In genomic region chr16:1940273-1941161, GRCh38 we compare ENCODE assay signal across 1 cellular context.
TF ChIP-seq lines count a peak whose summit lies in the region.

No MANE protein-coding gene starts in this region.

TF ChIP-seq in HepG2, 621 proteins besides CTCF, POLR2A, EP300 and RAD21 (continued from another document and continues in another):
- TF ChIP-seq PBX2 (CRISPR knock-in tag; IDR thresholded peaks at IDR 0.05) (no peak), MXD1 (CRISPR knock-in tag; IDR thresholded peaks at IDR 0.05) (peak; percentile 87), RFXANK (CRISPR knock-in tag; IDR thresholded peaks at IDR 0.05) (no peak), ZNF333 (CRISPR knock-in tag; IDR thresholded peaks at IDR 0.05; ENCODE audit: borderline replicate concordance) (peak; percentile 86; the same call in 1 of the 2 replicates), HBP1 (CRISPR knock-in tag; IDR thresholded peaks at IDR 0.05; ENCODE audit: low read depth) (peak; percentile 89), REL (CRISPR knock-in tag; conservative IDR thresholded peaks at IDR 0.05) (peak; percentile 81), SRSF1 (optimal IDR thresholded peaks at IDR 0.05; ENCODE audit: low read depth, low read length) (peak; percentile 85), ZNF567 (CRISPR knock-in tag; IDR thresholded peaks at IDR 0.05; ENCODE audit: borderline replicate concordance) (no peak), TBX2 (CRISPR knock-in tag; IDR thresholded peaks at IDR 0.05; ENCODE audit: borderline replicate concordance) (peak; percentile 79; the same call in 1 of the 2 replicates), GATAD1 (CRISPR knock-in tag; IDR thresholded peaks at IDR 0.05) (0 out of 2 replicates have a peak, but pooled peaks have one; percentile 26), SPEN (CRISPR knock-in tag; IDR thresholded peaks at IDR 0.05; ENCODE audit: low read depth) (peak; percentile 33), POGZ (CRISPR knock-in tag; IDR thresholded peaks at IDR 0.05) (peak; percentile 73; the same call in 1 of the 2 replicates), ZHX1 (CRISPR knock-in tag; IDR thresholded peaks at IDR 0.05; ENCODE audit: low read depth) (no peak), ZNF101 (CRISPR knock-in tag; IDR thresholded peaks at IDR 0.05; ENCODE audit: borderline replicate concordance, low read depth) (no peak; the same call in 1 of the 2 replicates), IRF9 (CRISPR knock-in tag; IDR thresholded peaks at IDR 0.05; ENCODE audit: borderline replicate concordance) (peak; percentile 59; the same call in 1 of the 2 replicates), ZBTB1 (CRISPR knock-in tag; IDR thresholded peaks at IDR 0.05; ENCODE audit: borderline replicate concordance) (no peak), ZMYM2 (CRISPR knock-in tag; IDR thresholded peaks at IDR 0.05) (peak; percentile 51; the same call in 1 of the 2 replicates), IRF2 (CRISPR knock-in tag; IDR thresholded peaks at IDR 0.05) (peak; percentile 78), ETV6 (CRISPR knock-in tag; conservative IDR thresholded peaks at IDR 0.05) (0 out of 2 replicates have a peak, but pooled peaks have one; percentile 31), ZNF350 (CRISPR knock-in tag; IDR thresholded peaks at IDR 0.05; ENCODE audit: borderline replicate concordance, low read depth) (peak; percentile 68; the same call in 1 of the 2 replicates), GATAD2A (CRISPR knock-in tag; IDR thresholded peaks at IDR 0.05) (peak; percentile 78), SIX1 (CRISPR knock-in tag; IDR thresholded peaks at IDR 0.05; ENCODE audit: borderline replicate concordance) (peak; percentile 38; the same call in 1 of the 2 replicates), MTERF4 (CRISPR knock-in tag; IDR thresholded peaks at IDR 0.05) (peak; percentile 54; the same call in 1 of the 2 replicates), HNF4A (CRISPR knock-in tag; IDR thresholded peaks at IDR 0.05) (peak; percentile 97), ZNF326 (CRISPR knock-in tag; IDR thresholded peaks at IDR 0.05; ENCODE audit: borderline replicate concordance) (no peak), TGIF2 (CRISPR knock-in tag; IDR thresholded peaks at IDR 0.05) (peak; percentile 17; the same call in 1 of the 2 replicates), IRF1 (CRISPR knock-in tag; IDR thresholded peaks at IDR 0.05; ENCODE audit: low read depth) (no peak), HOXA7 (CRISPR knock-in tag; IDR thresholded peaks at IDR 0.05) (no peak)
- TF ChIP-seq, protein P1, sequence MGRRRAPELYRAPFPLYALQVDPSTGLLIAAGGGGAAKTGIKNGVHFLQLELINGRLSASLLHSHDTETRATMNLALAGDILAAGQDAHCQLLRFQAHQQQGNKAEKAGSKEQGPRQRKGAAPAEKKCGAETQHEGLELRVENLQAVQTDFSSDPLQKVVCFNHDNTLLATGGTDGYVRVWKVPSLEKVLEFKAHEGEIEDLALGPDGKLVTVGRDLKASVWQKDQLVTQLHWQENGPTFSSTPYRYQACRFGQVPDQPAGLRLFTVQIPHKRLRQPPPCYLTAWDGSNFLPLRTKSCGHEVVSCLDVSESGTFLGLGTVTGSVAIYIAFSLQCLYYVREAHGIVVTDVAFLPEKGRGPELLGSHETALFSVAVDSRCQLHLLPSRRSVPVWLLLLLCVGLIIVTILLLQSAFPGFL (CRISPR knock-in tag; IDR thresholded peaks at IDR 0.05): no peak
- TF ChIP-seq, protein P2, sequence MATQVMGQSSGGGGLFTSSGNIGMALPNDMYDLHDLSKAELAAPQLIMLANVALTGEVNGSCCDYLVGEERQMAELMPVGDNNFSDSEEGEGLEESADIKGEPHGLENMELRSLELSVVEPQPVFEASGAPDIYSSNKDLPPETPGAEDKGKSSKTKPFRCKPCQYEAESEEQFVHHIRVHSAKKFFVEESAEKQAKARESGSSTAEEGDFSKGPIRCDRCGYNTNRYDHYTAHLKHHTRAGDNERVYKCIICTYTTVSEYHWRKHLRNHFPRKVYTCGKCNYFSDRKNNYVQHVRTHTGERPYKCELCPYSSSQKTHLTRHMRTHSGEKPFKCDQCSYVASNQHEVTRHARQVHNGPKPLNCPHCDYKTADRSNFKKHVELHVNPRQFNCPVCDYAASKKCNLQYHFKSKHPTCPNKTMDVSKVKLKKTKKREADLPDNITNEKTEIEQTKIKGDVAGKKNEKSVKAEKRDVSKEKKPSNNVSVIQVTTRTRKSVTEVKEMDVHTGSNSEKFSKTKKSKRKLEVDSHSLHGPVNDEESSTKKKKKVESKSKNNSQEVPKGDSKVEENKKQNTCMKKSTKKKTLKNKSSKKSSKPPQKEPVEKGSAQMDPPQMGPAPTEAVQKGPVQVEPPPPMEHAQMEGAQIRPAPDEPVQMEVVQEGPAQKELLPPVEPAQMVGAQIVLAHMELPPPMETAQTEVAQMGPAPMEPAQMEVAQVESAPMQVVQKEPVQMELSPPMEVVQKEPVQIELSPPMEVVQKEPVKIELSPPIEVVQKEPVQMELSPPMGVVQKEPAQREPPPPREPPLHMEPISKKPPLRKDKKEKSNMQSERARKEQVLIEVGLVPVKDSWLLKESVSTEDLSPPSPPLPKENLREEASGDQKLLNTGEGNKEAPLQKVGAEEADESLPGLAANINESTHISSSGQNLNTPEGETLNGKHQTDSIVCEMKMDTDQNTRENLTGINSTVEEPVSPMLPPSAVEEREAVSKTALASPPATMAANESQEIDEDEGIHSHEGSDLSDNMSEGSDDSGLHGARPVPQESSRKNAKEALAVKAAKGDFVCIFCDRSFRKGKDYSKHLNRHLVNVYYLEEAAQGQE (IDR thresholded peaks at IDR 0.05; ENCODE audit: borderline replicate concordance in 1 of 2, low read depth in 1 of 2, low read length in 2 of 2): peak in 1 of 2 experiments; percentile 72; a peak in 2 of 4 replicates
- TF ChIP-seq, protein P3, sequence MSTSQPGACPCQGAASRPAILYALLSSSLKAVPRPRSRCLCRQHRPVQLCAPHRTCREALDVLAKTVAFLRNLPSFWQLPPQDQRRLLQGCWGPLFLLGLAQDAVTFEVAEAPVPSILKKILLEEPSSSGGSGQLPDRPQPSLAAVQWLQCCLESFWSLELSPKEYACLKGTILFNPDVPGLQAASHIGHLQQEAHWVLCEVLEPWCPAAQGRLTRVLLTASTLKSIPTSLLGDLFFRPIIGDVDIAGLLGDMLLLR (CRISPR knock-in tag; IDR thresholded peaks at IDR 0.05): peak; percentile 93
- TF ChIP-seq, protein P4, sequence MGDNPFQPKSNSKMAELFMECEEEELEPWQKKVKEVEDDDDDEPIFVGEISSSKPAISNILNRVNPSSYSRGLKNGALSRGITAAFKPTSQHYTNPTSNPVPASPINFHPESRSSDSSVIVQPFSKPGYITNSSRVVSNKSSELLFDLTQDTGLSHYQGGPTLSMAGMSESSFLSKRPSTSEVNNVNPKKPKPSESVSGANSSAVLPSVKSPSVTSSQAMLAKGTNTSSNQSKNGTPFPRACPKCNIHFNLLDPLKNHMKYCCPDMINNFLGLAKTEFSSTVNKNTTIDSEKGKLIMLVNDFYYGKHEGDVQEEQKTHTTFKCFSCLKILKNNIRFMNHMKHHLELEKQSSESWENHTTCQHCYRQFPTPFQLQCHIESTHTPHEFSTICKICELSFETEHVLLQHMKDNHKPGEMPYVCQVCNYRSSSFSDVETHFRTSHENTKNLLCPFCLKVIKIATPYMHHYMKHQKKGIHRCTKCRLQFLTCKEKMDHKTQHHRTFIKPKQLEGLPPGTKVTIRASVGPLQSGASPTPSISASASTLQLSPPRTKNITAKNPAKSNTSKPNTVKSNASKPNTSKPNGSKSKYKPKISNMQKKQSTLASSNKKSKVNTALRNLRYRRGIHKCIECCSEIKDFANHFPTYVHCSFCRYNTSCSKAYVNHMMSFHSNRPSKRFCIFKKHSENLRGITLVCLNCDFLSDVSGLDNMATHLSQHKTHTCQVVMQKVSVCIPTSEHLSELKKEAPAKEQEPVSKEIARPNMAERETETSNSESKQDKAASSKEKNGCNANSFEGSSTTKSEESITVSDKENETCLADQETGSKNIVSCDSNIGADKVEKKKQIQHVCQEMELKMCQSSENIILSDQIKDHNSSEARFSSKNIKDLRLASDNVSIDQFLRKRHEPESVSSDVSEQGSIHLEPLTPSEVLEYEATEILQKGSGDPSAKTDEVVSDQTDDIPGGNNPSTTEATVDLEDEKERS (CRISPR knock-in tag; IDR thresholded peaks at IDR 0.05): peak; percentile 91
- TF ChIP-seq, protein P5, sequence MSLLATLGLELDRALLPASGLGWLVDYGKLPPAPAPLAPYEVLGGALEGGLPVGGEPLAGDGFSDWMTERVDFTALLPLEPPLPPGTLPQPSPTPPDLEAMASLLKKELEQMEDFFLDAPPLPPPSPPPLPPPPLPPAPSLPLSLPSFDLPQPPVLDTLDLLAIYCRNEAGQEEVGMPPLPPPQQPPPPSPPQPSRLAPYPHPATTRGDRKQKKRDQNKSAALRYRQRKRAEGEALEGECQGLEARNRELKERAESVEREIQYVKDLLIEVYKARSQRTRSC (CRISPR knock-in tag; IDR thresholded peaks at IDR 0.05; ENCODE audit: low read depth): 0 out of 2 replicates have a peak, but pooled peaks have one; percentile 31
